Comparison of ENCODE assay signal across 8 cellular contexts in genomic region chr6:136550330-136551071, GRCh38. TPM values are rescaled to one million over a fixed set of nuclear protein-coding genes. Genes with fewer than 3 reads are reported as not detected.
A peak's percentile ranks its signal among the peaks of the same experiment; 100 is the strongest.
DNase-seq lines count a peak whose midpoint lies in the region; ATAC-seq lines count a peak whose summit lies in the region.

Gene MAP7, minus strand, starts transcription at chr6:136550422. Its CDS starts 14 bp downstream, at chr6:136550408.

- H3K9me3 Mint-ChIP-seq in activated naive CD8-positive, alpha-beta T cell treated with anti-CD3 and anti-CD28 coated beads, Interleukin-2, amount 50 U/mL, for 24 hours, result no peaks in the 10 kb centered on the region

- no peaks in the 10 kb centered on the region for H3K36me3 Mint-ChIP-seq in activated naive CD8-positive, alpha-beta T cell treated with anti-CD3 and anti-CD28 coated beads, Interleukin-2, amount 50 U/mL, for 24 hours (ENCODE audit: low read depth)

- peak; percentile 74 for ATAC-seq in GM21447 (IDR thresholded peaks at IDR 0.05; ENCODE audit: unreplicated experiment)
- ATAC-seq in activated naive CD8-positive, alpha-beta T cell treated with anti-CD3 and anti-CD28 coated beads, Interleukin-2, amount 50 U/mL, for 24 hours, result peak; percentile 92

- H3K4me1 Mint-ChIP-seq in activated naive CD8-positive, alpha-beta T cell treated with anti-CD3 and anti-CD28 coated beads, Interleukin-2, amount 50 U/mL, for 24 hours, result peaks cover 9% of the 10 kb centered on the region

- H3K27ac Mint-ChIP-seq in activated naive CD8-positive, alpha-beta T cell treated with anti-CD3 and anti-CD28 coated beads, Interleukin-2, amount 50 U/mL, for 24 hours, result no peak within 1 kb of the TSS

- peaks cover 47% of the 10 kb centered on the region for H3K27me3 Mint-ChIP-seq in activated naive CD8-positive, alpha-beta T cell treated with anti-CD3 and anti-CD28 coated beads, Interleukin-2, amount 50 U/mL, for 24 hours

- peak; percentile 80 for DNase-seq in D341Med (ENCODE audit: low spot score)
- DNase-seq in HuH-7.5 (ENCODE audit: low spot score), result peak; percentile 61
- DNase-seq in SW480 (ENCODE audit: low spot score), result peak; percentile 82
- peak; percentile 63 for DNase-seq in activated naive CD8-positive, alpha-beta T cell treated with anti-CD3 and anti-CD28 coated beads, Interleukin-2, amount 50 U/mL, for 24 hours
- peak; percentile 60 for DNase-seq in hepatic stellate cell (ENCODE audit: low spot score)
- peak; percentile 43 for DNase-seq in renal cortical epithelial cell (ENCODE audit: low read depth)
- DNase-seq in dedifferentiated amniotic fluid mesenchymal stem cell (ENCODE audit: extremely low spot score), result no peak

- peak within 1 kb of the TSS; percentile 64 for H3K4me3 Mint-ChIP-seq in activated naive CD8-positive, alpha-beta T cell treated with anti-CD3 and anti-CD28 coated beads, Interleukin-2, amount 50 U/mL, for 24 hours

RNA-seq across cellular contexts. Expression of gene MAP7, which starts in this region (rescaled TPM):
- total RNA-seq in renal cortical epithelial cell, result 21.5 and 28.5 TPM in 2 replicates
